Comparison of ENCODE assay signal across 8 cellular contexts in genomic region chr7:95434501-95435421, GRCh38. TPM values are rescaled to one million over a fixed set of nuclear protein-coding genes. Genes with fewer than 3 reads are reported as not detected.
DNase-seq lines count a peak whose midpoint lies in the region; ATAC-seq and TF ChIP-seq lines count a peak whose summit lies in the region.

PON2 (minus strand) TSS chr7:95435028; CDS start chr7:95434951, 77 bp downstream.

- POLR2A ChIA-PET in SK-N-SH (lab: Yijun Ruan, JAX): interaction anchor here (0.7 to 1.3 kb wide), 3 partner anchors 9 to 125 kb away, joined by 3 read pairs; no protein-coding TSS in a partner anchor

- peaks cover 5% of the 10 kb centered on the region for H3K4me1 Mint-ChIP-seq in GM23338
- H3K4me1 Mint-ChIP-seq in osteocyte (ENCODE audit: unreplicated experiment): peaks cover 44% of the 10 kb centered on the region

- no peak for TF ChIP-seq RAD21 in SK-N-SH (IDR thresholded peaks at IDR 0.05; ENCODE audit: low read length)

- no peaks in the 10 kb centered on the region for H3K9me3 ChIP-seq in SK-N-SH
- H3K9me3 ChIP-seq in adrenal gland (replicated peaks in 1 of 3): no peaks in the 10 kb centered on the region
- H3K9me3 ChIP-seq in cardiac muscle cell (ENCODE audit: low read depth): no peaks in the 10 kb centered on the region

- H3K9ac ChIP-seq in KMS-11: peak within 1 kb of the TSS; percentile 95
- peak within 1 kb of the TSS; percentile 86 for H3K9ac ChIP-seq in SK-N-SH

- H4K20me1 ChIP-seq in GM23338 (replicated peaks; ENCODE audit: insufficient read depth): no peaks in the 10 kb centered on the region
- H4K20me1 ChIP-seq in KMS-11 (ENCODE audit: insufficient read depth): no peaks in the 10 kb centered on the region
- no peaks in the 10 kb centered on the region for H4K20me1 ChIP-seq in SK-N-SH (ENCODE audit: insufficient read depth)

- peak within 1 kb of the TSS; percentile 58 for H3K4me3 ChIP-seq in GM23338
- H3K4me3 ChIP-seq in KMS-11 (IDR thresholded peaks at IDR 0.05; ENCODE audit: insufficient read depth, low read depth, low read length): peak within 1 kb of the TSS; percentile 30
- peak within 1 kb of the TSS; percentile 70 to 72 for H3K4me3 ChIP-seq in SK-N-SH (ENCODE audit: low read depth in 2 of 2, low read length in 1 of 2)
- H3K4me3 ChIP-seq in adrenal gland: peak within 1 kb of the TSS in 3 of 4 donors; percentile 45 to 91 (median 82)
- H3K4me3 ChIP-seq in cardiac muscle cell: peak within 1 kb of the TSS; percentile 41
- H3K4me3 ChIP-seq in urinary bladder (ENCODE audit: low read depth, low read length): peak within 1 kb of the TSS; percentile 62

- no peaks in the 10 kb centered on the region for H3F3A ChIP-seq in GM23338 (replicated peaks; ENCODE audit: low read depth)
- no peaks in the 10 kb centered on the region for H3F3A ChIP-seq in SK-N-SH (replicated peaks; ENCODE audit: insufficient read depth)

- intact Hi-C loops in adrenal gland (cut with DNase I): no loop called here

- CTCF ChIA-PET in SK-N-SH (lab: Yijun Ruan, JAX): interaction anchor here (0.6 to 1.9 kb wide), 6 partner anchors 15 to 986 kb away, joined by 3 to 12 read pairs (median 3); no protein-coding TSS in a partner anchor

- 9% methylated on average over 41 of the region's 58 CpGs for WGBS in SK-N-SH (ENCODE audit: low lambda C conversion rate)
- WGBS in adrenal gland, 4 donors: 0 to 1% (median 1%) methylated on average over 25 to 58 of the region's 58 CpGs
- WGBS in urinary bladder: under 1% methylated on average over 58 of the region's 58 CpGs

- H3K36me3 ChIP-seq in GM23338 (ENCODE audit: insufficient read depth): no peaks in the 10 kb centered on the region
- no peaks in the 10 kb centered on the region for H3K36me3 ChIP-seq in KMS-11 (ENCODE audit: insufficient read depth)
- peaks cover 0 to 6% of the 10 kb centered on the region in 2 experiments for H3K36me3 ChIP-seq in SK-N-SH (replicated peaks in 1 of 2; ENCODE audit: control insufficient read depth in 1 of 2, insufficient read depth in 2 of 2, low read length in 1 of 2)
- no peaks in the 10 kb centered on the region for H3K36me3 ChIP-seq in adrenal gland (replicated peaks in 1 of 2)
- no peaks in the 10 kb centered on the region for H3K36me3 ChIP-seq in cardiac muscle cell
- no peaks in the 10 kb centered on the region for H3K36me3 ChIP-seq in urinary bladder (ENCODE audit: insufficient read depth)

- H2AFZ ChIP-seq in GM23338 (peak within 1 kb of the TSS; percentile 85), KMS-11 (ENCODE audit: low read depth) (peak within 1 kb of the TSS; percentile 92), SK-N-SH (ENCODE audit: low read depth) (peak within 1 kb of the TSS; percentile 99)

- TF ChIP-seq POLR2A in adrenal gland (IDR thresholded peaks at IDR 0.05): peak; percentile 33 to 67

- H3K9me3 Mint-ChIP-seq in GM23338 (no peaks in the 10 kb centered on the region), osteocyte (ENCODE audit: unreplicated experiment) (no peaks in the 10 kb centered on the region)

- H3K4me2 ChIP-seq in GM23338 (peak within 1 kb of the TSS; percentile 77), KMS-11 (peak within 1 kb of the TSS; percentile 85), SK-N-SH (peak within 1 kb of the TSS; percentile 76)

- no peak for TF ChIP-seq CTCF in GM23338 (conservative IDR thresholded peaks at IDR 0.05; ENCODE audit: low read depth in 2 of 2)
- TF ChIP-seq CTCF in KMS-11 (conservative IDR thresholded peaks at IDR 0.05; ENCODE audit: low read depth, low read length): no peak
- TF ChIP-seq CTCF in SK-N-SH (IDR thresholded peaks at IDR 0.05): no peak
- TF ChIP-seq CTCF in adrenal gland (IDR thresholded peaks at IDR 0.05): peak in 1 of 6 experiments; percentile 0
- no peak for TF ChIP-seq CTCF in cardiac muscle cell (IDR thresholded peaks at IDR 0.05; ENCODE audit: low read depth, low read length)
- TF ChIP-seq CTCF in osteocyte (IDR thresholded peaks at IDR 0.05): no peak

- ATAC-seq in GM23338: peak; percentile 99

- H3K27ac Mint-ChIP-seq in GM23338: peak within 1 kb of the TSS; percentile 95
- peak within 1 kb of the TSS; percentile 99 for H3K27ac Mint-ChIP-seq in osteocyte (ENCODE audit: unreplicated experiment)

- H3K27ac ChIP-seq in GM23338 (ENCODE audit: low read depth): peak within 1 kb of the TSS; percentile 57; the same call in 1 of the 2 replicates
- H3K27ac ChIP-seq in KMS-11: peak within 1 kb of the TSS; percentile 81
- H3K27ac ChIP-seq in SK-N-SH (ENCODE audit: low read depth in 2 of 2, low read length in 1 of 2): peak within 1 kb of the TSS; percentile 64 to 83
- H3K27ac ChIP-seq in adrenal gland: peak within 1 kb of the TSS; percentile 59 to 98 (median 84)
- H3K27ac ChIP-seq in cardiac muscle cell: peak within 1 kb of the TSS; percentile 85
- peak within 1 kb of the TSS; percentile 84 for H3K27ac ChIP-seq in urinary bladder (ENCODE audit: low read depth)

- H3K4me3 Mint-ChIP-seq in GM23338: peak within 1 kb of the TSS; percentile 87
- H3K4me3 Mint-ChIP-seq in osteocyte (ENCODE audit: unreplicated experiment): peak within 1 kb of the TSS; percentile 81

- H3K79me2 ChIP-seq in GM23338 (replicated peaks; ENCODE audit: insufficient read depth) (peaks cover 17% of the 10 kb centered on the region), KMS-11 (ENCODE audit: insufficient read depth, low read depth) (0 out of 2 replicates have a peak, but pooled peaks cover 6% of the 10 kb centered on the region), SK-N-SH (ENCODE audit: insufficient read depth) (peaks cover 38% of the 10 kb centered on the region)

- H3K4me1 ChIP-seq in GM23338 (ENCODE audit: insufficient read depth): no peaks in the 10 kb centered on the region
- H3K4me1 ChIP-seq in KMS-11 (ENCODE audit: low read depth, poor library complexity, severe bottlenecking): peaks cover 15% of the 10 kb centered on the region
- peaks cover 0 to 6% of the 10 kb centered on the region in 2 experiments; a peak in 1 of 4 replicates for H3K4me1 ChIP-seq in SK-N-SH (ENCODE audit: control insufficient read depth in 1 of 2, insufficient read depth in 2 of 2, low read depth in 1 of 2, low read length in 1 of 2)
- peaks cover 0 to 32% of the 10 kb centered on the region in 2 donors for H3K4me1 ChIP-seq in adrenal gland (replicated peaks in 1 of 2)
- H3K4me1 ChIP-seq in cardiac muscle cell (ENCODE audit: low read depth): no peaks in the 10 kb centered on the region
- no peaks in the 10 kb centered on the region for H3K4me1 ChIP-seq in urinary bladder (ENCODE audit: insufficient read depth)

- peaks cover 12% of the 10 kb centered on the region for H3K27me3 Mint-ChIP-seq in GM23338 (ENCODE audit: insufficient read depth, low read depth, poor library complexity)
- no peaks in the 10 kb centered on the region for H3K27me3 Mint-ChIP-seq in osteocyte (ENCODE audit: unreplicated experiment)

- H3K9me2 ChIP-seq in GM23338 (ENCODE audit: insufficient read depth) (peaks cover 4% of the 10 kb centered on the region; the same call in 1 of the 2 replicates), SK-N-SH (no peaks in the 10 kb centered on the region)

- DNase-seq in GF-D8 (lab: John Stamatoyannopoulos, UW): peak; percentile 69
- DNase-seq in GM23338 (ENCODE audit: low spot score): peak; percentile 90
- DNase-seq in SK-N-SH: peak; percentile 94
- DNase-seq in adrenal gland: peak; percentile 79 to 87 (median 84)
- DNase-seq in cardiac muscle cell (ENCODE audit: low read depth in 1 of 2, low spot score in 1 of 2): peak; percentile 90 to 92
- DNase-seq in osteocyte (ENCODE audit: extremely low spot score, unreplicated experiment): peak; percentile 93

- no peak for TF ChIP-seq EP300 in SK-N-SH (IDR thresholded peaks at IDR 0.05; ENCODE audit: borderline replicate concordance in 1 of 2, low read depth in 1 of 2, low read length in 1 of 2)

- no peaks in the 10 kb centered on the region for H3K27me3 ChIP-seq in GM23338 (ENCODE audit: insufficient read depth)
- H3K27me3 ChIP-seq in KMS-11 (ENCODE audit: insufficient read depth, low read depth): no peaks in the 10 kb centered on the region
- no peaks in the 10 kb centered on the region for H3K27me3 ChIP-seq in SK-N-SH (ENCODE audit: insufficient read depth)
- no peaks in the 10 kb centered on the region for H3K27me3 ChIP-seq in adrenal gland
- H3K27me3 ChIP-seq in cardiac muscle cell: no peaks in the 10 kb centered on the region

- H3K36me3 Mint-ChIP-seq in GM23338 (ENCODE audit: low read depth) (peaks cover 7% of the 10 kb centered on the region; the same call in 1 of the 3 replicates), osteocyte (ENCODE audit: unreplicated experiment) (peaks cover 4% of the 10 kb centered on the region)

TF ChIP-seq in SK-N-SH, 30 proteins besides CTCF, POLR2A, EP300 and RAD21 (continues in another document):
- 0 out of 2 replicates have a peak, but pooled peaks have one; percentile 5 for TF ChIP-seq IRF3 (IDR thresholded peaks at IDR 0.05; ENCODE audit: low read depth, low read length)
- peak; percentile 91 for TF ChIP-seq TAF1 (IDR thresholded peaks at IDR 0.05; ENCODE audit: borderline replicate concordance, low read depth, low read length)
- TF ChIP-seq FOXM1 (IDR thresholded peaks at IDR 0.05; ENCODE audit: low read depth): no peak
- no peak for TF ChIP-seq RFX5 (IDR thresholded peaks at IDR 0.05; ENCODE audit: low read length)
- TF ChIP-seq RCOR1 (IDR thresholded peaks at IDR 0.05; ENCODE audit: low read length): no peak
- peak; percentile 48; the same call in 1 of the 2 replicates for TF ChIP-seq SIN3A (IDR thresholded peaks at IDR 0.05; ENCODE audit: borderline replicate concordance, low read depth, low read length)
- TF ChIP-seq FOSL2 (IDR thresholded peaks at IDR 0.05; ENCODE audit: borderline replicate concordance, low read depth): no peak
- peak; percentile 83 for TF ChIP-seq YY1 (IDR thresholded peaks at IDR 0.05; ENCODE audit: low read depth)

RNA-seq across cellular contexts. Expression of gene PON2, which starts in this region (rescaled TPM):
- total RNA-seq in GM23338 (2014; rRNA removed; shearing (Covaris generic)): 30.8 and 39.4 TPM in 2 replicates
- polyA plus RNA-seq in GM23338 (2016; fragmentation: Nextera tagmentation; extraction: Ambion mirVana) (29.3 and 42.4 TPM in 2 replicates), SK-N-SH (2012; rRNA removed) (125 and 162 TPM in 2 replicates), adrenal gland (100 to 1,000 TPM in 2 of 3 donors, 10 to 100 TPM in 1; 74.4 to 360 (median 112) TPM), cardiac muscle cell (94.2 and 117 TPM in 2 replicates), urinary bladder (53.7 TPM)
- polyA plus RNA-seq in SK-N-SH (2012; cell fraction: cytosol; rRNA removed): 154 and 183 TPM in 2 replicates
- 216 and 258 TPM in 2 replicates for polyA plus RNA-seq in SK-N-SH (2012; cell fraction: nucleus; rRNA removed)
- total RNA-seq in adrenal gland (100 to 1,000 TPM; 153 to 369 (median 230) TPM), cardiac muscle cell (52.5 and 76.9 TPM in 2 replicates), osteocyte (77.1 and 78.1 TPM in 2 replicates), urinary bladder (130 TPM)

Comparison
In these comparisons a context has a peak if more than half of its experiments do, and no peak if none do; other contexts are left out.
1. Peak in every context shown above with its lines: DNase-seq, ATAC-seq, H3K4me3 ChIP-seq and H3K27ac ChIP-seq.
2. H3K4me3 ChIP-seq: peak in every context shown above with its lines; median percentile 82 in adrenal gland; 71 in SK-N-SH; 62 in urinary bladder; 58 in GM23338; 41 in cardiac muscle cell; 30 in KMS-11.